Comparison of ENCODE assay signal across 14 cellular contexts in genomic region chr17:17525331-17525730, GRCh38.
"Had no signal": no experiment of that assay in that cellular context is flagged by ENCODE, and none has a peak within 500 bp of the region (broad histone marks: within the 10 kb centered on the region; RNA-seq: fewer than 3 reads in every experiment).

No MANE protein-coding gene starts in this region.

- H3K27ac ChIP-seq: coronary artery, epithelial cell of prostate had no signal

- DNase-seq: activated B cell treated with CpG ODN at 0.5 μM for 24 hours; activated CD4-positive, alpha-beta T cell treated with anti-CD3 and anti-CD28 coated beads, Interleukin-2, amount 10 ng/mL, durations not matched to agents 24 days and 14 days; activated naive CD4-positive, alpha-beta T cell treated with Interleukin-2 at 50 U/mL for 16 hours; central memory CD4-positive, alpha-beta T cell; effector CD8-positive, alpha-beta T cell; hypothalamus; kidney glomerular epithelial cell; natural killer cell; occipital lobe; stimulated activated CD4-positive, alpha-beta T cell treated with anti-CD3 and anti-CD28 coated beads, Interleukin-4, amount 100 ng/mL, for 24 hours had no signal

- H3K4me3 ChIP-seq: coronary artery, thyroid gland had no signal

- ATAC-seq: natural killer cell had no signal

- FAIRE-seq: urothelium cell line had no signal

- H3K9me3 ChIP-seq: thyroid gland had no signal

- H3K27me3 ChIP-seq: thyroid gland had no signal

- H3K36me3 ChIP-seq: thyroid gland had no signal
